In genomic region chr19:12052571-12053169, GRCh38 we compare ENCODE assay signal across 8 cellular contexts. TPM values are rescaled to one million over a fixed set of nuclear protein-coding genes. Genes with fewer than 3 reads are reported as not detected.
A peak's percentile ranks its signal among the peaks of the same experiment; 100 is the strongest.
DNase-seq lines count a peak whose midpoint lies in the region; ATAC-seq and TF ChIP-seq lines count a peak whose summit lies in the region.

ZNF878 (minus strand) TSS chr19:12052961; CDS start chr19:12052801, 160 bp downstream.

- no peak for TF ChIP-seq CTCF in lung (IDR thresholded peaks at IDR 0.05; ENCODE audit: control extremely low read depth, extremely low read depth)

- H3K4me3 ChIP-seq in effector memory CD4-positive, alpha-beta T cell (ENCODE audit: insufficient read depth, low read depth, low read length, poor library complexity, severe bottlenecking) = peak within 1 kb of the TSS; percentile 66
- peak within 1 kb of the TSS; percentile 49 for H3K4me3 ChIP-seq in lung

- H3K36me3 ChIP-seq in effector memory CD4-positive, alpha-beta T cell (ENCODE audit: control insufficient read depth, insufficient read depth, low read length) = no peaks in the 10 kb centered on the region
- H3K36me3 ChIP-seq in lung (ENCODE audit: control insufficient read depth in 2 of 2, insufficient read depth in 2 of 2, low read length in 2 of 2) = no peaks in the 10 kb centered on the region

- ATAC-seq in GM18505 (IDR thresholded peaks at IDR 0.05; ENCODE audit: unreplicated experiment) = peak; percentile 89
- peak; percentile 85 for ATAC-seq in HG02981 (IDR thresholded peaks at IDR 0.05; ENCODE audit: unreplicated experiment)
- ATAC-seq in lung (ENCODE audit: insufficient read depth, low FRiP score) = peak; percentile 98

- H3K4me1 ChIP-seq in effector memory CD4-positive, alpha-beta T cell (ENCODE audit: control insufficient read depth, insufficient read depth, low read length, poor library complexity, severe bottlenecking) = peaks cover 8% of the 10 kb centered on the region
- H3K4me1 ChIP-seq in lung (ENCODE audit: control insufficient read depth in 2 of 2, insufficient read depth in 2 of 2, low read length in 2 of 2) = no peaks in the 10 kb centered on the region

- H3K27me3 ChIP-seq in effector memory CD4-positive, alpha-beta T cell (replicated peaks; ENCODE audit: control insufficient read depth, insufficient read depth, low read length, poor library complexity, severe bottlenecking) = no peaks in the 10 kb centered on the region
- no peaks in the 10 kb centered on the region for H3K27me3 ChIP-seq in lung (ENCODE audit: control insufficient read depth, insufficient read depth)

- WGBS in lung, 2 donors = 0% methylated on average over 30 to 39 of the region's 39 CpGs

- TF ChIP-seq POLR2A in GM18505 (IDR thresholded peaks at IDR 0.05; ENCODE audit: borderline replicate concordance, extremely low read depth, insufficient read depth, insufficient read length) = peak; percentile 92

- DNase-seq in 8988T = peak; percentile 50
- peak; percentile 78 for DNase-seq in NCI-H345 (lab: John Stamatoyannopoulos, UW)
- peak; percentile 33 to 49 for DNase-seq in activated CD4-positive, alpha-beta T cell treated with anti-CD3 and anti-CD28 coated beads, Interleukin-2, amount 50 U/mL, for 24 hours (ENCODE audit: low read depth in 1 of 2, low spot score in 1 of 2)
- DNase-seq in effector memory CD4-positive, alpha-beta T cell = peak in 1 of 3 donors; percentile 25
- DNase-seq in lung (ENCODE audit: low spot score) = peak; percentile 92
- peak in 2 of 3 experiments; percentile 24 for DNase-seq in stimulated activated CD4-positive, alpha-beta T cell treated with anti-CD3 and anti-CD28 coated beads, TNF-alpha, amount 100 ng/mL, for 4 hours (ENCODE audit: low read depth in 3 of 3)

- no peaks in the 10 kb centered on the region for H3K9me3 ChIP-seq in effector memory CD4-positive, alpha-beta T cell (ENCODE audit: control insufficient read depth, low read length)
- no peaks in the 10 kb centered on the region for H3K9me3 ChIP-seq in lung (ENCODE audit: control insufficient read depth in 2 of 2, insufficient read depth in 1 of 2, low read length in 1 of 2)

- no peak within 1 kb of the TSS for H3K27ac ChIP-seq in effector memory CD4-positive, alpha-beta T cell (ENCODE audit: insufficient read depth, low read length, poor library complexity, severe bottlenecking)
- peak within 1 kb of the TSS; percentile 53 to 72 for H3K27ac ChIP-seq in lung (ENCODE audit: low read depth in 1 of 2, low read length in 1 of 2)

RNA-seq across cellular contexts. Expression of gene ZNF878, which starts in this region (rescaled TPM):
- total RNA-seq in lung = under 1 TPM; 0.23 to 0.28 TPM
- under 1 TPM; 0.22 to 0.33 TPM for polyA plus RNA-seq in lung

Comparison
In these comparisons a context has a peak if more than half of its experiments do, and no peak if none do; other contexts are left out.
1. Peak in DNase-seq, ATAC-seq, H3K4me3 ChIP-seq and H3K27ac ChIP-seq in lung; RNA of the gene not detected or under 1 TPM.